ENCODE assay signal across 1 cellular context in genomic region chr16:12613131-12613991, GRCh38.
TF ChIP-seq lines count a peak whose summit lies in the region.

No MANE protein-coding gene starts in this region.

TF ChIP-seq in HepG2, 621 proteins besides CTCF, POLR2A, EP300 and RAD21 (continued from another document and continues in another):
- TF ChIP-seq, protein P1, sequence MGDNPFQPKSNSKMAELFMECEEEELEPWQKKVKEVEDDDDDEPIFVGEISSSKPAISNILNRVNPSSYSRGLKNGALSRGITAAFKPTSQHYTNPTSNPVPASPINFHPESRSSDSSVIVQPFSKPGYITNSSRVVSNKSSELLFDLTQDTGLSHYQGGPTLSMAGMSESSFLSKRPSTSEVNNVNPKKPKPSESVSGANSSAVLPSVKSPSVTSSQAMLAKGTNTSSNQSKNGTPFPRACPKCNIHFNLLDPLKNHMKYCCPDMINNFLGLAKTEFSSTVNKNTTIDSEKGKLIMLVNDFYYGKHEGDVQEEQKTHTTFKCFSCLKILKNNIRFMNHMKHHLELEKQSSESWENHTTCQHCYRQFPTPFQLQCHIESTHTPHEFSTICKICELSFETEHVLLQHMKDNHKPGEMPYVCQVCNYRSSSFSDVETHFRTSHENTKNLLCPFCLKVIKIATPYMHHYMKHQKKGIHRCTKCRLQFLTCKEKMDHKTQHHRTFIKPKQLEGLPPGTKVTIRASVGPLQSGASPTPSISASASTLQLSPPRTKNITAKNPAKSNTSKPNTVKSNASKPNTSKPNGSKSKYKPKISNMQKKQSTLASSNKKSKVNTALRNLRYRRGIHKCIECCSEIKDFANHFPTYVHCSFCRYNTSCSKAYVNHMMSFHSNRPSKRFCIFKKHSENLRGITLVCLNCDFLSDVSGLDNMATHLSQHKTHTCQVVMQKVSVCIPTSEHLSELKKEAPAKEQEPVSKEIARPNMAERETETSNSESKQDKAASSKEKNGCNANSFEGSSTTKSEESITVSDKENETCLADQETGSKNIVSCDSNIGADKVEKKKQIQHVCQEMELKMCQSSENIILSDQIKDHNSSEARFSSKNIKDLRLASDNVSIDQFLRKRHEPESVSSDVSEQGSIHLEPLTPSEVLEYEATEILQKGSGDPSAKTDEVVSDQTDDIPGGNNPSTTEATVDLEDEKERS (CRISPR knock-in tag; IDR thresholded peaks at IDR 0.05): peak; percentile 80; the same call in 1 of the 2 replicates
- TF ChIP-seq SUZ12 (IDR thresholded peaks at IDR 0.05; ENCODE audit: low read depth, low read length) (no peak), ZNF12 (CRISPR knock-in tag; IDR thresholded peaks at IDR 0.05) (peak; percentile 81), MYPOP (CRISPR knock-in tag; IDR thresholded peaks at IDR 0.05) (0 out of 2 replicates have a peak, but pooled peaks have one; percentile 39), KDM2A (CRISPR knock-in tag; IDR thresholded peaks at IDR 0.05; ENCODE audit: borderline replicate concordance, low read depth) (0 out of 2 replicates have a peak, but pooled peaks have one; percentile 20), SOX13 (IDR thresholded peaks at IDR 0.05) (peak; percentile 64; the same call in 1 of the 2 replicates), SOX13 (CRISPR knock-in tag; conservative IDR thresholded peaks at IDR 0.05 in 1 of 2, IDR thresholded peaks at IDR 0.05 in 1 of 2) (peak; percentile 55 to 72; a peak in 2 of 4 replicates), HNRNPUL1 (IDR thresholded peaks at IDR 0.05; ENCODE audit: low read depth, low read length) (peak; percentile 100), ZFP1 (CRISPR knock-in tag; IDR thresholded peaks at IDR 0.05) (peak; percentile 2; the same call in 1 of the 2 replicates), SMARCC2 (IDR thresholded peaks at IDR 0.05) (peak; percentile 36; the same call in 1 of the 2 replicates), ZNF256 (CRISPR knock-in tag; conservative IDR thresholded peaks at IDR 0.05) (no peak), BHLHE40 (IDR thresholded peaks at IDR 0.05; ENCODE audit: low read length) (peak; percentile 90), HINFP (CRISPR knock-in tag; IDR thresholded peaks at IDR 0.05; ENCODE audit: low read depth) (peak; percentile 89), CHD4 (IDR thresholded peaks at IDR 0.05; ENCODE audit: borderline replicate concordance, low read length) (peak; percentile 67; the same call in 1 of the 2 replicates), ZNF263 (CRISPR knock-in tag; IDR thresholded peaks at IDR 0.05) (0 out of 2 replicates have a peak, but pooled peaks have one; percentile 5), MAX (IDR thresholded peaks at IDR 0.05) (peak; percentile 60), GLMP (CRISPR knock-in tag; IDR thresholded peaks at IDR 0.05; ENCODE audit: borderline replicate concordance) (no peak), SOX5 (CRISPR knock-in tag; IDR thresholded peaks at IDR 0.05; ENCODE audit: borderline replicate concordance) (peak; percentile 92), MAFK (conservative IDR thresholded peaks at IDR 0.05 in 1 of 2, IDR thresholded peaks at IDR 0.05 in 1 of 2; ENCODE audit: low read length in 2 of 2) (peak; percentile 57 to 70), EHMT2 (IDR thresholded peaks at IDR 0.05; ENCODE audit: borderline replicate concordance, low read depth, low read length) (peak; percentile 58; the same call in 1 of the 2 replicates), PHB2 (IDR thresholded peaks at IDR 0.05; ENCODE audit: partially characterized antibody) (no peak), TBX2 (CRISPR knock-in tag; IDR thresholded peaks at IDR 0.05; ENCODE audit: borderline replicate concordance) (peak; percentile 92), KDM4B (CRISPR knock-in tag; IDR thresholded peaks at IDR 0.05) (no peak; the same call in 1 of the 2 replicates), KDM3A (CRISPR knock-in tag; IDR thresholded peaks at IDR 0.05; ENCODE audit: low read depth) (peak; percentile 35; the same call in 1 of the 2 replicates), SP5 (CRISPR knock-in tag; IDR thresholded peaks at IDR 0.05; ENCODE audit: borderline replicate concordance, low read depth) (peak; percentile 74; the same call in 1 of the 2 replicates), HDAC2 (CRISPR knock-in tag; IDR thresholded peaks at IDR 0.05) (peak; percentile 80), ZNF292 (CRISPR knock-in tag; IDR thresholded peaks at IDR 0.05; ENCODE audit: borderline replicate concordance, low read depth) (peak; percentile 37; the same call in 1 of the 2 replicates), TCF12 (IDR thresholded peaks at IDR 0.05) (no peak), TCF12 (CRISPR knock-in tag; IDR thresholded peaks at IDR 0.05) (peak; percentile 69; the same call in 1 of the 2 replicates), ZNF644 (CRISPR knock-in tag; IDR thresholded peaks at IDR 0.05; ENCODE audit: low read depth) (peak; percentile 71), FOSL2 (CRISPR knock-in tag; IDR thresholded peaks at IDR 0.05) (peak; percentile 99), ZBTB33 (CRISPR knock-in tag; IDR thresholded peaks at IDR 0.05) (peak; percentile 12; the same call in 1 of the 2 replicates), ZNF20 (CRISPR knock-in tag; IDR thresholded peaks at IDR 0.05) (no peak)
- TF ChIP-seq, protein P2, sequence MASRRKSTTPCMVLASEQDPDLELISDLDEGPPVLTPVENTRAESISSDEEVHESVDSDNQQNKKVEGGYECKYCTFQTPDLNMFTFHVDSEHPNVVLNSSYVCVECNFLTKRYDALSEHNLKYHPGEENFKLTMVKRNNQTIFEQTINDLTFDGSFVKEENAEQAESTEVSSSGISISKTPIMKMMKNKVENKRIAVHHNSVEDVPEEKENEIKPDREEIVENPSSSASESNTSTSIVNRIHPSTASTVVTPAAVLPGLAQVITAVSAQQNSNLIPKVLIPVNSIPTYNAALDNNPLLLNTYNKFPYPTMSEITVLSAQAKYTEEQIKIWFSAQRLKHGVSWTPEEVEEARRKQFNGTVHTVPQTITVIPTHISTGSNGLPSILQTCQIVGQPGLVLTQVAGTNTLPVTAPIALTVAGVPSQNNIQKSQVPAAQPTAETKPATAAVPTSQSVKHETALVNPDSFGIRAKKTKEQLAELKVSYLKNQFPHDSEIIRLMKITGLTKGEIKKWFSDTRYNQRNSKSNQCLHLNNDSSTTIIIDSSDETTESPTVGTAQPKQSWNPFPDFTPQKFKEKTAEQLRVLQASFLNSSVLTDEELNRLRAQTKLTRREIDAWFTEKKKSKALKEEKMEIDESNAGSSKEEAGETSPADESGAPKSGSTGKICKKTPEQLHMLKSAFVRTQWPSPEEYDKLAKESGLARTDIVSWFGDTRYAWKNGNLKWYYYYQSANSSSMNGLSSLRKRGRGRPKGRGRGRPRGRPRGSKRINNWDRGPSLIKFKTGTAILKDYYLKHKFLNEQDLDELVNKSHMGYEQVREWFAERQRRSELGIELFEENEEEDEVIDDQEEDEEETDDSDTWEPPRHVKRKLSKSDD (CRISPR knock-in tag; IDR thresholded peaks at IDR 0.05; ENCODE audit: low read depth): no peak
- TF ChIP-seq, protein P3, sequence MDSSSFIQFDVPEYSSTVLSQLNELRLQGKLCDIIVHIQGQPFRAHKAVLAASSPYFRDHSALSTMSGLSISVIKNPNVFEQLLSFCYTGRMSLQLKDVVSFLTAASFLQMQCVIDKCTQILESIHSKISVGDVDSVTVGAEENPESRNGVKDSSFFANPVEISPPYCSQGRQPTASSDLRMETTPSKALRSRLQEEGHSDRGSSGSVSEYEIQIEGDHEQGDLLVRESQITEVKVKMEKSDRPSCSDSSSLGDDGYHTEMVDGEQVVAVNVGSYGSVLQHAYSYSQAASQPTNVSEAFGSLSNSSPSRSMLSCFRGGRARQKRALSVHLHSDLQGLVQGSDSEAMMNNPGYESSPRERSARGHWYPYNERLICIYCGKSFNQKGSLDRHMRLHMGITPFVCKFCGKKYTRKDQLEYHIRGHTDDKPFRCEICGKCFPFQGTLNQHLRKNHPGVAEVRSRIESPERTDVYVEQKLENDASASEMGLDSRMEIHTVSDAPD (CRISPR knock-in tag; IDR thresholded peaks at IDR 0.05): no peak
- TF ChIP-seq, protein P4, sequence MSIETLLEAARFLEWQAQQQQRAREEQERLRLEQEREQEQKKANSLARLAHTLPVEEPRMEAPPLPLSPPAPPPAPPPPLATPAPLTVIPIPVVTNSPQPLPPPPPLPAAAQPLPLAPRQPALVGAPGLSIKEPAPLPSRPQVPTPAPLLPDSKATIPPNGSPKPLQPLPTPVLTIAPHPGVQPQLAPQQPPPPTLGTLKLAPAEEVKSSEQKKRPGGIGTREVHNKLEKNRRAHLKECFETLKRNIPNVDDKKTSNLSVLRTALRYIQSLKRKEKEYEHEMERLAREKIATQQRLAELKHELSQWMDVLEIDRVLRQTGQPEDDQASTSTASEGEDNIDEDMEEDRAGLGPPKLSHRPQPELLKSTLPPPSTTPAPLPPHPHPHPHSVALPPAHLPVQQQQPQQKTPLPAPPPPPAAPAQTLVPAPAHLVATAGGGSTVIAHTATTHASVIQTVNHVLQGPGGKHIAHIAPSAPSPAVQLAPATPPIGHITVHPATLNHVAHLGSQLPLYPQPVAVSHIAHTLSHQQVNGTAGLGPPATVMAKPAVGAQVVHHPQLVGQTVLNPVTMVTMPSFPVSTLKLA (IDR thresholded peaks at IDR 0.05): 0 out of 2 replicates have a peak, but pooled peaks have one; percentile 20
- TF ChIP-seq, protein P5, sequence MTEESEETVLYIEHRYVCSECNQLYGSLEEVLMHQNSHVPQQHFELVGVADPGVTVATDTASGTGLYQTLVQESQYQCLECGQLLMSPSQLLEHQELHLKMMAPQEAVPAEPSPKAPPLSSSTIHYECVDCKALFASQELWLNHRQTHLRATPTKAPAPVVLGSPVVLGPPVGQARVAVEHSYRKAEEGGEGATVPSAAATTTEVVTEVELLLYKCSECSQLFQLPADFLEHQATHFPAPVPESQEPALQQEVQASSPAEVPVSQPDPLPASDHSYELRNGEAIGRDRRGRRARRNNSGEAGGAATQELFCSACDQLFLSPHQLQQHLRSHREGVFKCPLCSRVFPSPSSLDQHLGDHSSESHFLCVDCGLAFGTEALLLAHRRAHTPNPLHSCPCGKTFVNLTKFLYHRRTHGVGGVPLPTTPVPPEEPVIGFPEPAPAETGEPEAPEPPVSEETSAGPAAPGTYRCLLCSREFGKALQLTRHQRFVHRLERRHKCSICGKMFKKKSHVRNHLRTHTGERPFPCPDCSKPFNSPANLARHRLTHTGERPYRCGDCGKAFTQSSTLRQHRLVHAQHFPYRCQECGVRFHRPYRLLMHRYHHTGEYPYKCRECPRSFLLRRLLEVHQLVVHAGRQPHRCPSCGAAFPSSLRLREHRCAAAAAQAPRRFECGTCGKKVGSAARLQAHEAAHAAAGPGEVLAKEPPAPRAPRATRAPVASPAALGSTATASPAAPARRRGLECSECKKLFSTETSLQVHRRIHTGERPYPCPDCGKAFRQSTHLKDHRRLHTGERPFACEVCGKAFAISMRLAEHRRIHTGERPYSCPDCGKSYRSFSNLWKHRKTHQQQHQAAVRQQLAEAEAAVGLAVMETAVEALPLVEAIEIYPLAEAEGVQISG (CRISPR knock-in tag; IDR thresholded peaks at IDR 0.05): peak; percentile 49
- TF ChIP-seq, protein P6, sequence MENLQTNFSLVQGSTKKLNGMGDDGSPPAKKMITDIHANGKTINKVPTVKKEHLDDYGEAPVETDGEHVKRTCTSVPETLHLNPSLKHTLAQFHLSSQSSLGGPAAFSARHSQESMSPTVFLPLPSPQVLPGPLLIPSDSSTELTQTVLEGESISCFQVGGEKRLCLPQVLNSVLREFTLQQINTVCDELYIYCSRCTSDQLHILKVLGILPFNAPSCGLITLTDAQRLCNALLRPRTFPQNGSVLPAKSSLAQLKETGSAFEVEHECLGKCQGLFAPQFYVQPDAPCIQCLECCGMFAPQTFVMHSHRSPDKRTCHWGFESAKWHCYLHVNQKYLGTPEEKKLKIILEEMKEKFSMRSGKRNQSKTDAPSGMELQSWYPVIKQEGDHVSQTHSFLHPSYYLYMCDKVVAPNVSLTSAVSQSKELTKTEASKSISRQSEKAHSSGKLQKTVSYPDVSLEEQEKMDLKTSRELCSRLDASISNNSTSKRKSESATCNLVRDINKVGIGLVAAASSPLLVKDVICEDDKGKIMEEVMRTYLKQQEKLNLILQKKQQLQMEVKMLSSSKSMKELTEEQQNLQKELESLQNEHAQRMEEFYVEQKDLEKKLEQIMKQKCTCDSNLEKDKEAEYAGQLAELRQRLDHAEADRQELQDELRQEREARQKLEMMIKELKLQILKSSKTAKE (CRISPR knock-in tag; IDR thresholded peaks at IDR 0.05; ENCODE audit: borderline replicate concordance): peak; percentile 79; the same call in 1 of the 2 replicates
